ENCODE assay signal across 8 cellular contexts in genomic region chr7:102390697-102391484, GRCh38. TPM values are rescaled to one million over a fixed set of nuclear protein-coding genes. Genes with fewer than 3 reads are reported as not detected.
DNase-seq lines count a peak whose midpoint lies in the region; ATAC-seq and TF ChIP-seq lines count a peak whose summit lies in the region.

No MANE protein-coding gene starts in this region.

- no peaks in the 10 kb centered on the region for H3K4me1 ChIP-seq in upper lobe of right lung

- peak; percentile 93 for TF ChIP-seq CTCF in upper lobe of right lung (IDR thresholded peaks at IDR 0.05)

- ATAC-seq in upper lobe of right lung (peak; percentile 97), GM19467 (IDR thresholded peaks at IDR 0.05; ENCODE audit: unreplicated experiment) (no peak)

- H3K27me3 ChIP-seq in MG63 (no peaks in the 10 kb centered on the region), upper lobe of right lung (no peaks in the 10 kb centered on the region)

- H3K36me3 ChIP-seq in MG63, result peaks cover 2% of the 10 kb centered on the region; the same call in 1 of the 2 replicates
- peaks cover 15% of the 10 kb centered on the region for H3K36me3 ChIP-seq in upper lobe of right lung

- H3K27ac ChIP-seq in upper lobe of right lung, result no peak overlapping the region

- H3K9me3 ChIP-seq in MG63, result no peaks in the 10 kb centered on the region
- H3K9me3 ChIP-seq in upper lobe of right lung, result no peaks in the 10 kb centered on the region

- DNase-seq in GM04504 (ENCODE audit: low read depth) (peak; percentile 41), MG63 (peak; percentile 54), SK-N-DZ (ENCODE audit: low spot score) (peak; percentile 83), head of caudate nucleus (peak; percentile 57 to 94 (median 84)), posterior cingulate gyrus (peak; percentile 69 to 96 (median 84)), upper lobe of right lung (peak; percentile 87)
- peak; percentile 65 for DNase-seq in activated naive CD4-positive, alpha-beta T cell treated with anti-CD3 and anti-CD28 coated beads, Interleukin-2, amount 50 U/mL, for 16 hours

- no peak overlapping the region for H3K4me3 ChIP-seq in MG63
- H3K4me3 ChIP-seq in upper lobe of right lung, result no peak overlapping the region

- intact Hi-C loops in head of caudate nucleus (cut with DNase I) (loop anchor here (5.0 kb wide), 1 partner anchor 109 kb away; no protein-coding TSS in a partner anchor), posterior cingulate gyrus (cut with DNase I) (loop anchor here (2.0 kb wide), 1 partner anchor 112 kb away; no protein-coding TSS in a partner anchor), upper lobe of right lung (cut with DNase I) (loop anchor here (5.0 kb wide), 1 partner anchor 109 kb away; no protein-coding TSS in a partner anchor)

RNA-seq across cellular contexts. Expression of gene PRKRIP1, which starts 5.3 kb away (rescaled TPM):
- 7.6 and 16.2 TPM in 2 replicates for total RNA-seq in MG63 (2014; rRNA removed; shearing (Covaris generic); ENCODE audit: low replicate concordance)
- 27.2 and 37.1 TPM in 2 replicates for polyA plus RNA-seq in SK-N-DZ (2014; cell fraction: cytosol; rRNA removed)
- polyA plus RNA-seq in SK-N-DZ (2014; cell fraction: nucleus; rRNA removed), result 77.9 and 91.7 TPM in 2 replicates
- 21.9 TPM for total RNA-seq in upper lobe of right lung

RNA-seq across cellular contexts. Expression of gene SPDYE6, which starts 34.6 kb away (rescaled TPM):
- not detected in 2 replicates for total RNA-seq in MG63 (2014; rRNA removed; shearing (Covaris generic); ENCODE audit: low replicate concordance)
- not detected in 2 replicates for polyA plus RNA-seq in SK-N-DZ (2014; cell fraction: cytosol; rRNA removed)
- polyA plus RNA-seq in SK-N-DZ (2014; cell fraction: nucleus; rRNA removed), result not detected in 2 replicates
- not detected for total RNA-seq in upper lobe of right lung

RNA-seq across cellular contexts. Expression of gene ORAI2, which starts 42.5 kb away (rescaled TPM):
- 24.3 and 27.1 TPM in 2 replicates for total RNA-seq in MG63 (2014; rRNA removed; shearing (Covaris generic); ENCODE audit: low replicate concordance)
- polyA plus RNA-seq in SK-N-DZ (2014; cell fraction: cytosol; rRNA removed), result 39.5 and 47.5 TPM in 2 replicates
- 5.3 and 6.4 TPM in 2 replicates for polyA plus RNA-seq in SK-N-DZ (2014; cell fraction: nucleus; rRNA removed)
- total RNA-seq in upper lobe of right lung, result 20.0 TPM
